19 cellular contexts compared by ENCODE assay signal in genomic region chr6:46263709-46264091, GRCh38.
DNase-seq lines count a peak whose midpoint lies in the region; ATAC-seq, FAIRE-seq and TF ChIP-seq lines count a peak whose summit lies in the region.
"Had no signal": no experiment of that assay in that cellular context is flagged by ENCODE, and none has a peak within 500 bp of the region (broad histone marks: within the 10 kb centered on the region; RNA-seq: fewer than 3 reads in every experiment).

No MANE protein-coding gene starts in this region.

- no peaks in the 10 kb centered on the region for H3K4me1 ChIP-seq in IMR-90 (ENCODE audit: control insufficient read depth, insufficient read depth, low read length)
- peaks cover 3% of the 10 kb centered on the region for H3K4me1 ChIP-seq in endothelial cell of umbilical vein (ENCODE audit: control insufficient read depth, extremely low read depth, insufficient read depth, low read length)
- no peaks in the 10 kb centered on the region for H3K4me1 ChIP-seq in right lobe of liver
- no peaks in the 10 kb centered on the region for H3K4me1 ChIP-seq in CD8-positive, alpha-beta memory T cell (ENCODE audit: insufficient read depth, low read length)

- no peak overlapping the region for H2AK5ac ChIP-seq in IMR-90 (ENCODE audit: low read depth, low read length)

- no peaks in the 10 kb centered on the region for H3K9me3 Mint-ChIP-seq in T-helper 2 cell treated with Interferon-gamma antibody and Interleukin-4, amounts not matched to agents 5 μg/mL and 100 μg/mL, for 36 hours
- no peaks in the 10 kb centered on the region for H3K9me3 Mint-ChIP-seq in CD8-positive, alpha-beta memory T cell
- H3K9me3 Mint-ChIP-seq: activated T-helper 17 cell treated with anti-CD3 and anti-CD28 coated beads, Interleukin-2, amount 50 U/mL, for 72 hours; natural killer cell treated with Interleukin-12 subunit alpha and Interleukin-12 subunit beta and Interleukin-15 and Interleukin-18, amount 100 ng/mL, for 72 hours had no signal

- no peak overlapping the region for H4K91ac ChIP-seq in IMR-90 (ENCODE audit: insufficient read depth, low read depth, low read length)

- peaks cover 12% of the 10 kb centered on the region for H3K27me3 Mint-ChIP-seq in T-helper 2 cell treated with Interferon-gamma antibody and Interleukin-4, amounts not matched to agents 5 μg/mL and 100 μg/mL, for 36 hours (ENCODE audit: low read depth)
- H3K27me3 Mint-ChIP-seq in CD8-positive, alpha-beta memory T cell: peaks cover 0 to 4% of the 10 kb centered on the region in 2 donors
- H3K27me3 Mint-ChIP-seq: activated T-helper 17 cell treated with anti-CD3 and anti-CD28 coated beads, Interleukin-2, amount 50 U/mL, for 72 hours had no signal

- H3K27ac ChIP-seq in IMR-90 (ENCODE audit: insufficient read depth, low read length): no peak overlapping the region
- H3K27ac ChIP-seq in endothelial cell of umbilical vein (ENCODE audit: insufficient read depth, low read depth, low read length): no peak overlapping the region
- no peak overlapping the region for H3K27ac ChIP-seq in right lobe of liver
- H3K27ac ChIP-seq in CD8-positive, alpha-beta memory T cell (ENCODE audit: low read depth, low read length): no peak overlapping the region
- H3K27ac ChIP-seq: brain microvascular endothelial cell, vagina had no signal

- H2BK120ac ChIP-seq in IMR-90 (ENCODE audit: low read depth, low read length): no peak overlapping the region

- H4K20me1 ChIP-seq in IMR-90 (ENCODE audit: insufficient read depth, low read length): no peaks in the 10 kb centered on the region
- H4K20me1 ChIP-seq in endothelial cell of umbilical vein (replicated peaks; ENCODE audit: control insufficient read depth, extremely low read depth, insufficient read depth, low read length): no peaks in the 10 kb centered on the region

- BruUV-seq in IMR-90 (replicated peaks; lab: Mats Ljungman, UMichigan) (no TSS peak), endothelial cell of umbilical vein (replicated peaks; lab: Mats Ljungman, UMichigan) (no TSS peak)

- H3K23ac ChIP-seq in IMR-90 (ENCODE audit: low read depth, low read length): no peak overlapping the region

- H3K9ac ChIP-seq in IMR-90 (ENCODE audit: low read depth, low read length): no peak overlapping the region
- H3K9ac ChIP-seq in endothelial cell of umbilical vein (replicated peaks; ENCODE audit: extremely low read depth, insufficient read depth, low read length): no peak overlapping the region

- dilution Hi-C loops in IMR-90 (cut with HindIII; ENCODE audit: low sequenced_read_pairs, unreplicated experiment) (no loop called here), endothelial cell of umbilical vein (cut with MboI; ENCODE audit: extremely low pct_ligation_motif_present, low sequenced_read_pairs) (no loop called here)

- H3K4ac ChIP-seq in IMR-90 (ENCODE audit: low read depth, low read length): no peak overlapping the region

- no peak for FAIRE-seq in endothelial cell of umbilical vein (lab: Jason Lieb, UNC)

- H2AFZ ChIP-seq in IMR-90 (replicated peaks; ENCODE audit: low read length, poor library complexity) (no peak overlapping the region), endothelial cell of umbilical vein (ENCODE audit: low read depth, low read length) (no peak overlapping the region)

- intact Hi-C loops in IMR-90 (cut with micrococcal nuclease) (no loop called here), endothelial cell of umbilical vein (cut with micrococcal nuclease) (loop anchor here (1.0 kb wide), 1 partner anchor 28 kb away; no protein-coding TSS in a partner anchor), right lobe of liver (cut with DNase I) (no loop called here)

- in situ Hi-C loops in IMR-90 (cut with MboI; ENCODE audit: low sequenced_read_pairs): no loop called here

- TF ChIP-seq CTCF in IMR-90 (conservative IDR thresholded peaks at IDR 0.05; ENCODE audit: low read depth, low read length) (no peak), endothelial cell of umbilical vein (IDR thresholded peaks at IDR 0.05; ENCODE audit: extremely low read depth in 1 of 2, insufficient read depth in 1 of 2, low read depth in 1 of 2, low read length in 2 of 2) (no peak), right lobe of liver (IDR thresholded peaks at IDR 0.05) (no peak)

- H3K27me3 ChIP-seq in IMR-90 (ENCODE audit: control insufficient read depth, insufficient read depth, low read length) (no peaks in the 10 kb centered on the region), endothelial cell of umbilical vein (ENCODE audit: control insufficient read depth in 2 of 2, insufficient read depth in 2 of 2, low read length in 2 of 2) (peaks cover 0 to 3% of the 10 kb centered on the region in 2 experiments), right lobe of liver (no peaks in the 10 kb centered on the region)
- no peaks in the 10 kb centered on the region for H3K27me3 ChIP-seq in CD8-positive, alpha-beta memory T cell (ENCODE audit: insufficient read depth, low read length, poor library complexity, severe bottlenecking)
- H3K27me3 ChIP-seq: brain microvascular endothelial cell, vagina had no signal

- H3K14ac ChIP-seq in IMR-90 (replicated peaks; ENCODE audit: low read depth, low read length): no peak overlapping the region

- no peaks in the 10 kb centered on the region for H3K9me3 ChIP-seq in IMR-90 (ENCODE audit: control insufficient read depth, insufficient read depth, low read length)
- H3K9me3 ChIP-seq in endothelial cell of umbilical vein (replicated peaks; ENCODE audit: control insufficient read depth, insufficient read depth, low read length): no peaks in the 10 kb centered on the region
- no peaks in the 10 kb centered on the region for H3K9me3 ChIP-seq in right lobe of liver
- no peaks in the 10 kb centered on the region for H3K9me3 ChIP-seq in CD8-positive, alpha-beta memory T cell (ENCODE audit: low read length)
- H3K9me3 ChIP-seq: vagina had no signal

- WGBS in IMR-90 (ENCODE audit: extremely low coverage in 2 of 2, insufficient read length in 1 of 2), 2 experiments: no CpG with 5 or more reads among the region's 1 CpG
- 58% methylated on average over 1 of the region's 1 CpG for WGBS in right lobe of liver (ENCODE audit: insufficient coverage, low coverage, low lambda C conversion rate, missing lambda C conversion rate)

- H3K9me1 ChIP-seq in IMR-90 (ENCODE audit: insufficient read depth, low read length) (no peaks in the 10 kb centered on the region), endothelial cell of umbilical vein (replicated peaks; ENCODE audit: control insufficient read depth, extremely low read depth, insufficient read depth, low read length) (no peaks in the 10 kb centered on the region)

- TF ChIP-seq POLR2A in IMR-90 (IDR thresholded peaks at IDR 0.05; ENCODE audit: low read depth, low read length) (no peak), endothelial cell of umbilical vein (IDR thresholded peaks at IDR 0.05; ENCODE audit: low read depth, low read length) (no peak), right lobe of liver (IDR thresholded peaks at IDR 0.05) (no peak)

- no peaks in the 10 kb centered on the region for H3K79me2 ChIP-seq in endothelial cell of umbilical vein (ENCODE audit: control insufficient read depth, insufficient read depth, low read length)

- H3K56ac ChIP-seq in IMR-90 (ENCODE audit: extremely low read depth, insufficient read depth, low read length): no peak overlapping the region

- no peaks in the 10 kb centered on the region for H3K36me3 Mint-ChIP-seq in T-helper 2 cell treated with Interferon-gamma antibody and Interleukin-4, amounts not matched to agents 5 μg/mL and 100 μg/mL, for 36 hours (ENCODE audit: low read depth)
- no peaks in the 10 kb centered on the region for H3K36me3 Mint-ChIP-seq in CD8-positive, alpha-beta memory T cell
- H3K36me3 Mint-ChIP-seq: natural killer cell treated with Interleukin-12 subunit alpha and Interleukin-12 subunit beta and Interleukin-15 and Interleukin-18, amount 100 ng/mL, for 72 hours had no signal

- H3K27ac Mint-ChIP-seq in T-helper 2 cell treated with Interferon-gamma antibody and Interleukin-4, amounts not matched to agents 5 μg/mL and 100 μg/mL, for 36 hours: no peak overlapping the region
- no peak overlapping the region for H3K27ac Mint-ChIP-seq in CD8-positive, alpha-beta memory T cell
- H3K27ac Mint-ChIP-seq: activated T-helper 17 cell treated with anti-CD3 and anti-CD28 coated beads, Interleukin-2, amount 50 U/mL, for 72 hours; natural killer cell treated with Interleukin-12 subunit alpha and Interleukin-12 subunit beta and Interleukin-15 and Interleukin-18, amount 100 ng/mL, for 72 hours; T-helper 17 cell had no signal

- H3K4me3 ChIP-seq in IMR-90 (ENCODE audit: insufficient read depth, low read depth, low read length) (no peak overlapping the region), endothelial cell of umbilical vein (replicated peaks in 1 of 3; ENCODE audit: insufficient read depth in 1 of 3, low read depth in 1 of 3, low read length in 3 of 3) (no peak overlapping the region), right lobe of liver (no peak overlapping the region)
- no peak overlapping the region for H3K4me3 ChIP-seq in CD8-positive, alpha-beta memory T cell (ENCODE audit: low read length)
- H3K4me3 ChIP-seq: vagina had no signal

- no peaks in the 10 kb centered on the region for H3K79me1 ChIP-seq in IMR-90 (ENCODE audit: low read depth in 1 of 2, low read length in 2 of 2)

- no peak overlapping the region for H4K5ac ChIP-seq in IMR-90 (ENCODE audit: low read depth, low read length)

- H2BK20ac ChIP-seq in IMR-90 (ENCODE audit: low read depth, low read length): no peak overlapping the region

- H2BK5ac ChIP-seq in IMR-90 (ENCODE audit: low read depth, low read length, poor library complexity, severe bottlenecking): no peak overlapping the region

- no peak overlapping the region for H2BK15ac ChIP-seq in IMR-90 (ENCODE audit: low read depth, low read length)

- H3K4me1 Mint-ChIP-seq in T-helper 2 cell treated with Interferon-gamma antibody and Interleukin-4, amounts not matched to agents 5 μg/mL and 100 μg/mL, for 36 hours (ENCODE audit: low read depth): no peaks in the 10 kb centered on the region
- no peaks in the 10 kb centered on the region for H3K4me1 Mint-ChIP-seq in CD8-positive, alpha-beta memory T cell
- H3K4me1 Mint-ChIP-seq: activated T-helper 17 cell treated with anti-CD3 and anti-CD28 coated beads, Interleukin-2, amount 50 U/mL, for 72 hours; T-helper 17 cell had no signal

- no peak overlapping the region for H3K18ac ChIP-seq in IMR-90 (ENCODE audit: low read depth, low read length)

- no peak overlapping the region for H4K8ac ChIP-seq in IMR-90 (ENCODE audit: low read depth in 2 of 2, low read length in 2 of 2)

- H3K4me2 ChIP-seq in IMR-90 (ENCODE audit: low read depth, low read length) (no peak overlapping the region), endothelial cell of umbilical vein (ENCODE audit: insufficient read depth, low read length) (no peak overlapping the region)

- DNase-seq in AG08395 (ENCODE audit: low spot score) (peak; percentile 81), IMR-90 (peak; percentile 20), endothelial cell of umbilical vein (ENCODE audit: low read depth, low spot score) (peak; percentile 61), right lobe of liver (no peak), nucleus accumbens (lab: John Stamatoyannopoulos, UW) (no peak)
- DNase-seq in T-helper 2 cell treated with Interferon-gamma antibody and Interleukin-4, amounts not matched to agents 5 μg/mL and 100 μg/mL, for 36 hours (ENCODE audit: low spot score): no peak
- no peak for DNase-seq in CD8-positive, alpha-beta memory T cell
- DNase-seq in activated CD4-positive, alpha-beta T cell treated with anti-CD3 and anti-CD28 coated beads, Interleukin-2, amount 50 U/mL, for 1 hour: no peak
- DNase-seq: activated CD4-positive, alpha-beta T cell treated with anti-CD3 and anti-CD28 coated beads for 4 hours; AML-193; brain microvascular endothelial cell; erythroblast; islet precursor cell; NCI-H2171; stimulated activated CD8-positive, alpha-beta memory T cell treated with anti-CD3 and anti-CD28 coated beads, Interleukin-4, amount 100 ng/mL, for 48 hours; T-helper 17 cell had no signal

- H3K4me3 Mint-ChIP-seq in T-helper 2 cell treated with Interferon-gamma antibody and Interleukin-4, amounts not matched to agents 5 μg/mL and 100 μg/mL, for 36 hours: no peak overlapping the region
- H3K4me3 Mint-ChIP-seq in CD8-positive, alpha-beta memory T cell: no peak overlapping the region
- H3K4me3 Mint-ChIP-seq: activated T-helper 17 cell treated with anti-CD3 and anti-CD28 coated beads, Interleukin-2, amount 50 U/mL, for 72 hours; natural killer cell treated with Interleukin-12 subunit alpha and Interleukin-12 subunit beta and Interleukin-15 and Interleukin-18, amount 100 ng/mL, for 72 hours; T-helper 17 cell had no signal

- no peak for ATAC-seq in IMR-90 (ENCODE audit: low read depth)
- ATAC-seq in right lobe of liver: peak; percentile 20 to 58 (median 40)
- ATAC-seq: activated T-helper 17 cell treated with anti-CD3 and anti-CD28 coated beads, Interleukin-2, amount 50 U/mL, for 72 hours; T-helper 17 cell had no signal

- H3K36me3 ChIP-seq in IMR-90 (ENCODE audit: control insufficient read depth, insufficient read depth, low read length) (no peaks in the 10 kb centered on the region), endothelial cell of umbilical vein (ENCODE audit: control insufficient read depth in 2 of 2, extremely low read depth in 1 of 2, insufficient read depth in 2 of 2, low read length in 2 of 2) (no peaks in the 10 kb centered on the region), right lobe of liver (no peaks in the 10 kb centered on the region)
- H3K36me3 ChIP-seq in CD8-positive, alpha-beta memory T cell (ENCODE audit: insufficient read depth, low read length): no peaks in the 10 kb centered on the region
- H3K36me3 ChIP-seq: brain microvascular endothelial cell, vagina had no signal

- H2AK9ac ChIP-seq in IMR-90 (replicated peaks; ENCODE audit: low read depth, low read length, poor library complexity): no peak overlapping the region

- TF ChIP-seq RAD21 in IMR-90 (IDR thresholded peaks at IDR 0.05; ENCODE audit: low read length): no peak

- CTCF ChIA-PET in IMR-90 (lab: Yijun Ruan, JAX): no interaction called here
- CTCF ChIA-PET in endothelial cell of umbilical vein (lab: Charles Lee): no interaction called here
- CTCF ChIA-PET in CD8-positive, alpha-beta memory T cell (lab: Charles Lee): no interaction called here

- POLR2A ChIA-PET in IMR-90 (lab: Charles Lee; ENCODE audit: unreplicated experiment): no interaction called here
- POLR2A ChIA-PET in endothelial cell of umbilical vein (lab: Charles Lee): no interaction called here
- POLR2A ChIA-PET in CD8-positive, alpha-beta memory T cell (lab: Charles Lee): no interaction called here

Comparison
In these comparisons a context has a peak if more than half of its experiments do, and no peak if none do; other contexts are left out.
1. DNase-seq: peak in AG08395 (single experiment), IMR-90 (single experiment) and endothelial cell of umbilical vein (single experiment); none in right lobe of liver (0 of 3), T-helper 2 cell treated with Interferon-gamma antibody and Interleukin-4, amounts not matched to agents 5 μg/mL and 100 μg/mL, for 36 hours (single experiment), nucleus accumbens (0 of 56), CD8-positive, alpha-beta memory T cell (0 of 5) and activated CD4-positive, alpha-beta T cell treated with anti-CD3 and anti-CD28 coated beads, Interleukin-2, amount 50 U/mL, for 1 hour (single experiment).